In the genomic region with DNA sequence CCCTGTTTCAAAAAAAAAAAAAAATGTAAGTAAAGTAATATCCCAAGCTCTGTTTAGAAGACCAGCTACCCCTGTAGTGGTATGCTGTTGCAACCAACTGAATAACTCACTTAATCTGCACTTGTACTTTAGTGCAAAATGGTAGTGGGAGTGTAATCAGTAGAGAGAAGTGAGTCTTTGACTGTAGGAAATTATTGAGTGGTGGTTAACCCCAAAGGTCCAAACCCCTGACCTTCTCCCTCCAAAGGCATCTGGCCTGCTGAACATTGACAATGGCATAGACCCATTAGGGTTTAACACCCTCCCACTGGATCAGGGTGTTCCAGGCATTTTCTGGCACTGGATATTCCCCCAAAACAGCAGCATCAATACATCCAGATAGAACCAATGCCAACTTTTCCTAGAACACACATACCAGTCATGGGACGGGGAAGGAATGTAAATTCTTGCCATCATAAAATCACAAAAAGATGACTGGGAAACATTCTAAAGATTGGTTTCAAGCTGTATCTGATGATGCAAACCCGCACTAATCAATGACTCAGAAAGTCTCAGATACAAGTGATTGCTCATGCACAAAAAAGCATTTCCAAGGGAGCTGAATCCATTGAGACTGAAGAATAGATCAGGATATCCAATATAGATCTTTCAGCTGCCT, we compare ENCODE assay signal across 22 cellular contexts.
A peak's percentile ranks its signal among the peaks of the same experiment; 100 is the strongest.
DNase-seq lines count a peak whose midpoint lies in the region; ATAC-seq lines count a peak whose summit lies in the region.
"Had no signal": no experiment of that assay in that cellular context is flagged by ENCODE, and none has a peak within 500 bp of the region (broad histone marks: within the 10 kb centered on the region; RNA-seq: fewer than 3 reads in every experiment).

No MANE protein-coding gene starts in this region.

- no peaks in the 10 kb centered on the region for H3K79me2 ChIP-seq in GM23248 (ENCODE audit: insufficient read depth)
- H3K79me2 ChIP-seq: parathyroid adenoma had no signal

- H3K27ac ChIP-seq in GM23248, result no peak overlapping the region
- H3K27ac ChIP-seq: parathyroid adenoma, SK-N-MC, tibial artery had no signal

- H3K9me3 ChIP-seq in GM23248 (ENCODE audit: low read depth), result no peaks in the 10 kb centered on the region
- H3K9me3 ChIP-seq: tibial artery had no signal

- H3K27me3 ChIP-seq in GM23248 (replicated peaks; ENCODE audit: insufficient read depth), result no peaks in the 10 kb centered on the region
- H3K27me3 ChIP-seq: tibial artery had no signal

- peaks cover 4% of the 10 kb centered on the region; the same call in 1 of the 2 replicates for H3K4me1 ChIP-seq in GM23248 (ENCODE audit: insufficient read depth)
- H3K4me1 ChIP-seq: parathyroid adenoma, tibial artery had no signal

- no peak overlapping the region for H2AFZ ChIP-seq in GM23248
- H2AFZ ChIP-seq: parathyroid adenoma had no signal

- DNase-seq in EL, result peak; percentile 70
- DNase-seq in GM23248, result peak; percentile 51
- DNase-seq in astrocyte of the hippocampus (ENCODE audit: low read depth, low spot score), result peak; percentile 0
- peak; percentile 93 for DNase-seq in renal cortical epithelial cell (ENCODE audit: low read depth)
- DNase-seq in putamen (ENCODE audit: low spot score), result no peak
- no peak for DNase-seq in NCI-H1048 (lab: John Stamatoyannopoulos, UW)
- DNase-seq: activated CD4-positive, alpha-beta T cell treated with anti-CD3 and anti-CD28 coated beads for 4 hours; activated gamma-delta T cell; anterior cingulate cortex; DMS53; naive thymus-derived CD8-positive, alpha-beta T cell; NCI-H1092; NCI-H69; PC-3; small intestine; stimulated activated CD4-positive, alpha-beta T cell treated with anti-CD3 and anti-CD28 coated beads, Interleukin-4, amount 100 ng/mL, for 24 hours; T1000; tibial artery had no signal

- ATAC-seq in GM19324 (IDR thresholded peaks at IDR 0.05; ENCODE audit: low FRiP score, unreplicated experiment) (no peak), HG03457 (IDR thresholded peaks at IDR 0.05; ENCODE audit: unreplicated experiment) (no peak)
- ATAC-seq: naive thymus-derived CD8-positive, alpha-beta T cell; PC-3 had no signal

- H4K20me1 ChIP-seq in GM23248 (ENCODE audit: insufficient read depth), result no peaks in the 10 kb centered on the region

- 13 to 15% methylated on average over 2 of the region's 2 CpGs for WGBS in GM23248 (ENCODE audit: low coverage in 1 of 2, low lambda C conversion rate in 2 of 2, missing lambda C conversion rate in 2 of 2), 2 experiments

- no peaks in the 10 kb centered on the region for H3F3A ChIP-seq in GM23248 (ENCODE audit: insufficient read depth)

- in situ Hi-C loops in GM23248 (cut with MboI), result no loop called here

- H3K9ac ChIP-seq in GM23248, result no peak overlapping the region
- H3K9ac ChIP-seq: parathyroid adenoma had no signal

- no peak overlapping the region for H3K4me3 ChIP-seq in GM23248
- H3K4me3 ChIP-seq: SK-N-MC, tibial artery had no signal

- no peaks in the 10 kb centered on the region for H3K9me2 ChIP-seq in GM23248 (ENCODE audit: insufficient read depth)

- H3K36me3 ChIP-seq in GM23248 (ENCODE audit: low read depth), result no peaks in the 10 kb centered on the region
- H3K36me3 ChIP-seq: tibial artery had no signal

- no peak overlapping the region for H3K4me2 ChIP-seq in GM23248 (ENCODE audit: unreplicated experiment)

Comparison
In these comparisons a context has a peak if more than half of its experiments do, and no peak if none do; other contexts are left out.
1. DNase-seq: peak in EL (single experiment), GM23248 (single experiment), astrocyte of the hippocampus (single experiment) and renal cortical epithelial cell (single experiment); none in putamen (single experiment) and NCI-H1048 (single experiment).